ENCODE assay signal across 1 cellular context in the genomic region with DNA sequence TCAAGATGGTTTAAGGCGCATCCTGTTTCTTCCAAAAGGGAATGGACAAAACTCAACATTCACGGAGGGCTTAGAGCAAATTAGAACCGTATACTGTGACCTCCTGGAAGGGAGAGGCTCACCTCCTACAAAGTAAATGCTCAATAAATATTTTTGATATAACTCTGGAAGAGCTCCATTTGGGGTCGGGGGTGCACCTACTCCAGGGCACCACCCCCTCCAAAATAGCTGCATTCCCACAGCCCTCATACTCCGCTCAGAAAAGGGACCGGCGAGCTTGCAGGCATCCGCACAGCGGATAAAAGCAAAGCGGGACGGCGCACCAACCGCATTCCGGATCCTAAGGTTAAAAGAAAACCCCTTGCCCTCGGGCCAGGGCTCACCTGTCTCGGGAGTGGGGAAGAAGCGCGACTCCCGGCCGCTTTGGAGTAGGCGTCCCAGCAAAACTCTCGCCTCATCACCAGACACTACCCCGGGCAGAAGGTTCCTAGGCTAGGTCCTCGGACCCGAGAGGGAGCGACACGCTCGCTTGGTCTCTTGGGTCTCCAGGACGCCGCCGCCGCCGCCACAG.
TF ChIP-seq lines count a peak whose summit lies in the region.

No MANE protein-coding gene starts in this region.

TF ChIP-seq in HepG2, 621 proteins besides CTCF, POLR2A, EP300 and RAD21 (continues in another document):
- TF ChIP-seq KDM3A (CRISPR knock-in tag; IDR thresholded peaks at IDR 0.05; ENCODE audit: low read depth) (0 out of 2 replicates have a peak, but pooled peaks have one; percentile 14), ZNF781 (CRISPR knock-in tag; IDR thresholded peaks at IDR 0.05; ENCODE audit: borderline replicate concordance, not compliant biosample characterization) (no peak), HNRNPL (IDR thresholded peaks at IDR 0.05; ENCODE audit: low read depth, low read length) (no peak), ZNF816 (CRISPR knock-in tag; IDR thresholded peaks at IDR 0.05; ENCODE audit: borderline replicate concordance) (no peak), GFI1 (CRISPR knock-in tag; IDR thresholded peaks at IDR 0.05; ENCODE audit: borderline replicate concordance) (peak; percentile 66), ZNF24 (IDR thresholded peaks at IDR 0.05) (no peak), ZNF598 (CRISPR knock-in tag; IDR thresholded peaks at IDR 0.05; ENCODE audit: borderline replicate concordance) (no peak), RELA (CRISPR knock-in tag; IDR thresholded peaks at IDR 0.05) (0 out of 2 replicates have a peak, but pooled peaks have one; percentile 12), ZNF234 (CRISPR knock-in tag; conservative IDR thresholded peaks at IDR 0.05) (no peak), ZNF121 (CRISPR knock-in tag; IDR thresholded peaks at IDR 0.05) (peak; percentile 33; the same call in 1 of the 2 replicates), RFX5 (IDR thresholded peaks at IDR 0.05; ENCODE audit: low read depth, low read length) (0 out of 2 replicates have a peak, but pooled peaks have one; percentile 32), HNRNPLL (IDR thresholded peaks at IDR 0.05; ENCODE audit: low read depth, low read length, poor library complexity, severe bottlenecking) (peak; percentile 35), REPIN1 (CRISPR knock-in tag; IDR thresholded peaks at IDR 0.05; ENCODE audit: borderline replicate concordance, low read depth) (0 out of 2 replicates have a peak, but pooled peaks have one; percentile 10), ZNF547 (CRISPR knock-in tag; IDR thresholded peaks at IDR 0.05) (0 out of 2 replicates have a peak, but pooled peaks have one; percentile 5), AGO1 (IDR thresholded peaks at IDR 0.05; ENCODE audit: low read depth, low read length, poor library complexity, severe bottlenecking) (peak; percentile 36), BRD4 (CRISPR knock-in tag; IDR thresholded peaks at IDR 0.05) (0 out of 2 replicates have a peak, but pooled peaks have one; percentile 64), MED13 (CRISPR knock-in tag; IDR thresholded peaks at IDR 0.05) (0 out of 2 replicates have a peak, but pooled peaks have one; percentile 54), ZNF724P (CRISPR knock-in tag; IDR thresholded peaks at IDR 0.05; ENCODE audit: borderline replicate concordance) (peak; percentile 54; the same call in 1 of the 2 replicates), HNRNPH1 (optimal IDR thresholded peaks at IDR 0.05; ENCODE audit: low read depth, low read length) (peak; percentile 26), NRL (CRISPR knock-in tag; IDR thresholded peaks at IDR 0.05; ENCODE audit: borderline replicate concordance) (peak; percentile 97), ZNF577 (CRISPR knock-in tag; IDR thresholded peaks at IDR 0.05; ENCODE audit: borderline replicate concordance, low read depth) (no peak), JUN (CRISPR knock-in tag; IDR thresholded peaks at IDR 0.05) (no peak), ZBTB7A (CRISPR knock-in tag; IDR thresholded peaks at IDR 0.05) (0 out of 2 replicates have a peak, but pooled peaks have one; percentile 51), GLI4 (CRISPR knock-in tag; IDR thresholded peaks at IDR 0.05; ENCODE audit: borderline replicate concordance) (peak; percentile 58; the same call in 1 of the 2 replicates), GATAD2A (CRISPR knock-in tag; IDR thresholded peaks at IDR 0.05) (no peak), YEATS4 (CRISPR knock-in tag; IDR thresholded peaks at IDR 0.05; ENCODE audit: borderline replicate concordance) (peak; percentile 35; the same call in 1 of the 2 replicates), NFATC3 (CRISPR knock-in tag; IDR thresholded peaks at IDR 0.05) (0 out of 2 replicates have a peak, but pooled peaks have one; percentile 18), MXI1 (IDR thresholded peaks at IDR 0.05; ENCODE audit: borderline replicate concordance, low read depth, low read length) (no peak)
- TF ChIP-seq, protein P1, sequence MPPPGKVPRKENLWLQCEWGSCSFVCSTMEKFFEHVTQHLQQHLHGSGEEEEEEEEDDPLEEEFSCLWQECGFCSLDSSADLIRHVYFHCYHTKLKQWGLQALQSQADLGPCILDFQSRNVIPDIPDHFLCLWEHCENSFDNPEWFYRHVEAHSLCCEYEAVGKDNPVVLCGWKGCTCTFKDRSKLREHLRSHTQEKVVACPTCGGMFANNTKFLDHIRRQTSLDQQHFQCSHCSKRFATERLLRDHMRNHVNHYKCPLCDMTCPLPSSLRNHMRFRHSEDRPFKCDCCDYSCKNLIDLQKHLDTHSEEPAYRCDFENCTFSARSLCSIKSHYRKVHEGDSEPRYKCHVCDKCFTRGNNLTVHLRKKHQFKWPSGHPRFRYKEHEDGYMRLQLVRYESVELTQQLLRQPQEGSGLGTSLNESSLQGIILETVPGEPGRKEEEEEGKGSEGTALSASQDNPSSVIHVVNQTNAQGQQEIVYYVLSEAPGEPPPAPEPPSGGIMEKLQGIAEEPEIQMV (CRISPR knock-in tag; IDR thresholded peaks at IDR 0.05; ENCODE audit: low read depth), result peak; percentile 93; the same call in 1 of the 2 replicates
- TF ChIP-seq, protein P2, sequence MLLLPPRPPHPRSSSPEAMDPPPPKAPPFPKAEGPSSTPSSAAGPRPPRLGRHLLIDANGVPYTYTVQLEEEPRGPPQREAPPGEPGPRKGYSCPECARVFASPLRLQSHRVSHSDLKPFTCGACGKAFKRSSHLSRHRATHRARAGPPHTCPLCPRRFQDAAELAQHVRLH (CRISPR knock-in tag; IDR thresholded peaks at IDR 0.05; ENCODE audit: borderline replicate concordance, low read depth), result 0 out of 2 replicates have a peak, but pooled peaks have one; percentile 48
- TF ChIP-seq, protein P3, sequence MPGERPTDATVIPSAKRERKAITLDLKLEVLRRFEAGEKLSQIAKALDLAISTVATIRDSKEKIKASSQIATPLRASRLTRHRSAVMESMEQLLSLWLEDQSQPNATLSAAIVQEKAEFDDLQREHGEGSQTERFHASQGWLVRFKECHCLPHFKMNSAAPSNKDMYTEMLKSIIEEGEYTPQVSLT (CRISPR knock-in tag; IDR thresholded peaks at IDR 0.05; ENCODE audit: borderline replicate concordance, low read depth), result 0 out of 2 replicates have a peak, but pooled peaks have one; percentile 15
- TF ChIP-seq, protein P4, sequence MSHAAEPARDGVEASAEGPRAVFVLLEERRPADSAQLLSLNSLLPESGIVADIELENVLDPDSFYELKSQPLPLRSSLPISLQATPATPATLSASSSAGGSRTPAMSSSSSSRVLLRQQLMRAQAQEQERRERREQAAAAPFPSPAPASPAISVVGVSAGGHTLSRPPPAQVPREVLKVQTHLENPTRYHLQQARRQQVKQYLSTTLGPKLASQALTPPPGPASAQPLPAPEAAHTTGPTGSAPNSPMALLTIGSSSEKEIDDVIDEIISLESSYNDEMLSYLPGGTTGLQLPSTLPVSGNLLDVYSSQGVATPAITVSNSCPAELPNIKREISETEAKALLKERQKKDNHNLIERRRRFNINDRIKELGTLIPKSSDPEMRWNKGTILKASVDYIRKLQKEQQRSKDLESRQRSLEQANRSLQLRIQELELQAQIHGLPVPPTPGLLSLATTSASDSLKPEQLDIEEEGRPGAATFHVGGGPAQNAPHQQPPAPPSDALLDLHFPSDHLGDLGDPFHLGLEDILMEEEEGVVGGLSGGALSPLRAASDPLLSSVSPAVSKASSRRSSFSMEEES (CRISPR knock-in tag; IDR thresholded peaks at IDR 0.05), result no peak
- TF ChIP-seq, protein P5, sequence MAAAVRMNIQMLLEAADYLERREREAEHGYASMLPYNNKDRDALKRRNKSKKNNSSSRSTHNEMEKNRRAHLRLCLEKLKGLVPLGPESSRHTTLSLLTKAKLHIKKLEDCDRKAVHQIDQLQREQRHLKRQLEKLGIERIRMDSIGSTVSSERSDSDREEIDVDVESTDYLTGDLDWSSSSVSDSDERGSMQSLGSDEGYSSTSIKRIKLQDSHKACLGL (CRISPR knock-in tag; IDR thresholded peaks at IDR 0.05), result 0 out of 2 replicates have a peak, but pooled peaks have one; percentile 19
- TF ChIP-seq, protein P6, sequence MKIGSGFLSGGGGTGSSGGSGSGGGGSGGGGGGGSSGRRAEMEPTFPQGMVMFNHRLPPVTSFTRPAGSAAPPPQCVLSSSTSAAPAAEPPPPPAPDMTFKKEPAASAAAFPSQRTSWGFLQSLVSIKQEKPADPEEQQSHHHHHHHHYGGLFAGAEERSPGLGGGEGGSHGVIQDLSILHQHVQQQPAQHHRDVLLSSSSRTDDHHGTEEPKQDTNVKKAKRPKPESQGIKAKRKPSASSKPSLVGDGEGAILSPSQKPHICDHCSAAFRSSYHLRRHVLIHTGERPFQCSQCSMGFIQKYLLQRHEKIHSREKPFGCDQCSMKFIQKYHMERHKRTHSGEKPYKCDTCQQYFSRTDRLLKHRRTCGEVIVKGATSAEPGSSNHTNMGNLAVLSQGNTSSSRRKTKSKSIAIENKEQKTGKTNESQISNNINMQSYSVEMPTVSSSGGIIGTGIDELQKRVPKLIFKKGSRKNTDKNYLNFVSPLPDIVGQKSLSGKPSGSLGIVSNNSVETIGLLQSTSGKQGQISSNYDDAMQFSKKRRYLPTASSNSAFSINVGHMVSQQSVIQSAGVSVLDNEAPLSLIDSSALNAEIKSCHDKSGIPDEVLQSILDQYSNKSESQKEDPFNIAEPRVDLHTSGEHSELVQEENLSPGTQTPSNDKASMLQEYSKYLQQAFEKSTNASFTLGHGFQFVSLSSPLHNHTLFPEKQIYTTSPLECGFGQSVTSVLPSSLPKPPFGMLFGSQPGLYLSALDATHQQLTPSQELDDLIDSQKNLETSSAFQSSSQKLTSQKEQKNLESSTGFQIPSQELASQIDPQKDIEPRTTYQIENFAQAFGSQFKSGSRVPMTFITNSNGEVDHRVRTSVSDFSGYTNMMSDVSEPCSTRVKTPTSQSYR (CRISPR knock-in tag; IDR thresholded peaks at IDR 0.05; ENCODE audit: borderline replicate concordance), result no peak
- TF ChIP-seq, protein P7, sequence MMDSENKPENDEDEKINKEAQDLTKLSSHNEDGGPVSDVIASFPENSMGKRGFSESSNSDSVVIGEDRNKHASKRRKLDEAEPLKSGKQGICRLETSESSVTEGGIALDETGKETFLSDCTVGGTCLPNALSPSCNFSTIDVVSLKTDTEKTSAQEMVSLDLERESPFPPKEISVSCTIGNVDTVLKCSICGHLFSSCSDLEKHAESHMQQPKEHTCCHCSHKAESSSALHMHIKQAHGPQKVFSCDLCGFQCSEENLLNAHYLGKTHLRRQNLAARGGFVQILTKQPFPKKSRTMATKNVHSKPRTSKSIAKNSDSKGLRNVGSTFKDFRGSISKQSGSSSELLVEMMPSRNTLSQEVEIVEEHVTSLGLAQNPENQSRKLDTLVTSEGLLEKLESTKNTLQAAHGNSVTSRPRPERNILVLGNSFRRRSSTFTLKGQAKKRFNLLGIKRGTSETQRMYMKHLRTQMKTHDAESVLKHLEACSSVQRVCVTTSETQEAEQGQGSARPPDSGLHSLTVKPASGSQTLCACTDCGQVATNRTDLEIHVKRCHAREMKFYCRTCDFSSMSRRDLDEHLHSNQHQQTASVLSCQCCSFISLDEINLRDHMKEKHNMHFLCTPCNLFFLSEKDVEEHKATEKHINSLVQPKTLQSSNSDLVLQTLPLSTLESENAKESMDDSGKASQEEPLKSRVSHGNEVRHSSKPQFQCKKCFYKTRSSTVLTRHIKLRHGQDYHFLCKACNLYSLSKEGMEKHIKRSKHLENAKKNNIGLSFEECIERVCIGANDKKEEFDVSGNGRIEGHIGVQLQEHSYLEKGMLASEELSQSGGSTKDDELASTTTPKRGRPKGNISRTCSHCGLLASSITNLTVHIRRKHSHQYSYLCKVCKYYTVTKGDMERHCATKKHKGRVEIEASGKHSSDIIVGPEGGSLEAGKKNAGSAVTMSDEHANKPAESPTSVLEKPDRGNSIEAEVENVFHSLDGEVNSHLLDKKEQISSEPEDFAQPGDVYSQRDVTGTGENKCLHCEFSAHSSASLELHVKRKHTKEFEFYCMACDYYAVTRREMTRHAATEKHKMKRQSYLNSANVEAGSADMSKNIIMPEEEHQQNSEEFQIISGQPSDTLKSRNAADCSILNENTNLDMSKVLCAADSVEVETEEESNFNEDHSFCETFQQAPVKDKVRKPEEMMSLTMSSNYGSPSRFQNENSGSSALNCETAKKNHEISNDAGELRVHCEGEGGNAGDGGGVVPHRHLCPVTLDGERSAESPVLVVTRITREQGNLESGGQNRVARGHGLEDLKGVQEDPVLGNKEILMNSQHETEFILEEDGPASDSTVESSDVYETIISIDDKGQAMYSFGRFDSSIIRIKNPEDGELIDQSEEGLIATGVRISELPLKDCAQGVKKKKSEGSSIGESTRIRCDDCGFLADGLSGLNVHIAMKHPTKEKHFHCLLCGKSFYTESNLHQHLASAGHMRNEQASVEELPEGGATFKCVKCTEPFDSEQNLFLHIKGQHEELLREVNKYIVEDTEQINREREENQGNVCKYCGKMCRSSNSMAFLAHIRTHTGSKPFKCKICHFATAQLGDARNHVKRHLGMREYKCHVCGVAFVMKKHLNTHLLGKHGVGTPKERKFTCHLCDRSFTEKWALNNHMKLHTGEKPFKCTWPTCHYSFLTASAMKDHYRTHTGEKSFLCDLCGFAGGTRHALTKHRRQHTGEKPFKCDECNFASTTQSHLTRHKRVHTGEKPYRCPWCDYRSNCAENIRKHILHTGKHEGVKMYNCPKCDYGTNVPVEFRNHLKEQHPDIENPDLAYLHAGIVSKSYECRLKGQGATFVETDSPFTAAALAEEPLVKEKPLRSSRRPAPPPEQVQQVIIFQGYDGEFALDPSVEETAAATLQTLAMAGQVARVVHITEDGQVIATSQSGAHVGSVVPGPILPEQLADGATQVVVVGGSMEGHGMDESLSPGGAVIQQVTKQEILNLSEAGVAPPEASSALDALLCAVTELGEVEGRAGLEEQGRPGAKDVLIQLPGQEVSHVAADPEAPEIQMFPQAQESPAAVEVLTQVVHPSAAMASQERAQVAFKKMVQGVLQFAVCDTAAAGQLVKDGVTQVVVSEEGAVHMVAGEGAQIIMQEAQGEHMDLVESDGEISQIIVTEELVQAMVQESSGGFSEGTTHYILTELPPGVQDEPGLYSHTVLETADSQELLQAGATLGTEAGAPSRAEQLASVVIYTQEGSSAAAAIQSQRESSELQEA (CRISPR knock-in tag; IDR thresholded peaks at IDR 0.05; ENCODE audit: not compliant biosample characterization), result peak; percentile 19
- TF ChIP-seq, protein P8, sequence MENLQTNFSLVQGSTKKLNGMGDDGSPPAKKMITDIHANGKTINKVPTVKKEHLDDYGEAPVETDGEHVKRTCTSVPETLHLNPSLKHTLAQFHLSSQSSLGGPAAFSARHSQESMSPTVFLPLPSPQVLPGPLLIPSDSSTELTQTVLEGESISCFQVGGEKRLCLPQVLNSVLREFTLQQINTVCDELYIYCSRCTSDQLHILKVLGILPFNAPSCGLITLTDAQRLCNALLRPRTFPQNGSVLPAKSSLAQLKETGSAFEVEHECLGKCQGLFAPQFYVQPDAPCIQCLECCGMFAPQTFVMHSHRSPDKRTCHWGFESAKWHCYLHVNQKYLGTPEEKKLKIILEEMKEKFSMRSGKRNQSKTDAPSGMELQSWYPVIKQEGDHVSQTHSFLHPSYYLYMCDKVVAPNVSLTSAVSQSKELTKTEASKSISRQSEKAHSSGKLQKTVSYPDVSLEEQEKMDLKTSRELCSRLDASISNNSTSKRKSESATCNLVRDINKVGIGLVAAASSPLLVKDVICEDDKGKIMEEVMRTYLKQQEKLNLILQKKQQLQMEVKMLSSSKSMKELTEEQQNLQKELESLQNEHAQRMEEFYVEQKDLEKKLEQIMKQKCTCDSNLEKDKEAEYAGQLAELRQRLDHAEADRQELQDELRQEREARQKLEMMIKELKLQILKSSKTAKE (CRISPR knock-in tag; IDR thresholded peaks at IDR 0.05; ENCODE audit: borderline replicate concordance), result no peak
